In genomic region chr9:136686794-136687711, GRCh38 we compare ENCODE assay signal across 8 cellular contexts.
A peak's percentile ranks its signal among the peaks of the same experiment; 100 is the strongest.
DNase-seq lines count a peak whose midpoint lies in the region; ATAC-seq and TF ChIP-seq lines count a peak whose summit lies in the region.

TSS of gene AGPAT2 (minus strand) at chr9:136687457. CDS start at chr9:136687357, 100 bp downstream.

- peak within 1 kb of the TSS; percentile 66 for H3K4me3 ChIP-seq in brain microvascular endothelial cell (ENCODE audit: low read depth, low read length)

- no peaks in the 10 kb centered on the region for H3K36me3 ChIP-seq in brain microvascular endothelial cell (replicated peaks)

- no peak for TF ChIP-seq CTCF in brain microvascular endothelial cell (IDR thresholded peaks at IDR 0.05; ENCODE audit: low read depth, low read length, missing control alignments)

- in situ Hi-C loops in brain microvascular endothelial cell (cut with HindIII; ENCODE audit: low pct_ligation_motif_present, low sequenced_read_pairs) = no loop called here

- no peaks in the 10 kb centered on the region for H3K27me3 ChIP-seq in brain microvascular endothelial cell (replicated peaks)

- ATAC-seq in GM21515 (IDR thresholded peaks at IDR 0.05; ENCODE audit: unreplicated experiment) = peak; percentile 48

- no peak within 1 kb of the TSS for H3K27ac ChIP-seq in brain microvascular endothelial cell

- DNase-seq in COR-L47 (lab: John Stamatoyannopoulos, UW) = peak; percentile 56
- DNase-seq in NAMALWA (ENCODE audit: low spot score) = peak; percentile 52
- peak; percentile 84 for DNase-seq in UCSD-AML1 (lab: John Stamatoyannopoulos, UW; ENCODE audit: unreplicated experiment)
- no peak for DNase-seq in brain microvascular endothelial cell
- peak; percentile 77 for DNase-seq in iPS-NIHi7 (ENCODE audit: extremely low spot score)
- DNase-seq in stimulated activated CD4-positive, alpha-beta T cell treated with anti-CD3 and anti-CD28 coated beads, Interleukin-1b, Interleukin-23, amount 100 ng/mL, for 24 hours (ENCODE audit: low read depth in 4 of 4, low spot score in 1 of 4) = peak; percentile 38 to 64 (median 53)
- no peak for DNase-seq in ecto neural progenitor cell (ENCODE audit: low spot score)

Comparison
In these comparisons a context has a peak if more than half of its experiments do, and no peak if none do; other contexts are left out.
1. DNase-seq: peak in COR-L47 (single experiment), NAMALWA (single experiment), UCSD-AML1 (single experiment), iPS-NIHi7 (single experiment) and stimulated activated CD4-positive, alpha-beta T cell treated with anti-CD3 and anti-CD28 coated beads, Interleukin-1b, Interleukin-23, amount 100 ng/mL, for 24 hours (4 of 4); none in brain microvascular endothelial cell (single experiment) and ecto neural progenitor cell (single experiment).